ENCODE assay signal across 21 cellular contexts in genomic region chr1:182444497-182444896, GRCh38.
A peak's percentile ranks its signal among the peaks of the same experiment; 100 is the strongest.
DNase-seq lines count a peak whose midpoint lies in the region; ATAC-seq and TF ChIP-seq lines count a peak whose summit lies in the region.
"Had no signal": no experiment of that assay in that cellular context is flagged by ENCODE, and none has a peak within 500 bp of the region (broad histone marks: within the 10 kb centered on the region; RNA-seq: fewer than 3 reads in every experiment).

No MANE protein-coding gene starts in this region.

- peak overlapping the region; percentile 90 for H3K4me2 ChIP-seq in OCI-LY3 (ENCODE audit: low read length)

- DNase-seq in GM06990 (ENCODE audit: extremely low read depth, insufficient read length) (no peak), GM13977 (ENCODE audit: low spot score) (no peak), fibroblast of pulmonary artery (ENCODE audit: low read depth) (no peak), Kasumi-1 (lab: John Stamatoyannopoulos, UW) (no peak), DMS153 (lab: John Stamatoyannopoulos, UW) (no peak), NCI-H2081 (lab: John Stamatoyannopoulos, UW) (no peak)
- DNase-seq: activated CD8-positive, alpha-beta memory T cell treated with anti-CD3 and anti-CD28 coated beads for 24 hours; C1 segment of cervical spinal cord; central memory CD4-positive, alpha-beta T cell; DMS53; NCI-H146; NCI-H2227 treated with DMSO at 0.1 percent for 48 hours; nucleus accumbens; right cardiac atrium; stimulated activated naive CD8-positive, alpha-beta T cell treated with anti-CD3 and anti-CD28 coated beads, Interleukin-15, amount 100 ng/mL, for 72 hours had no signal

- no peaks in the 10 kb centered on the region for H3K36me3 ChIP-seq in GM06990 (ENCODE audit: control insufficient read depth, insufficient read depth, low read length)
- no peaks in the 10 kb centered on the region for H3K36me3 ChIP-seq in OCI-LY3 (replicated peaks; ENCODE audit: low read depth, low read length)
- H3K36me3 ChIP-seq: HAP-1 had no signal

- H3K4me1 ChIP-seq in OCI-LY3 (ENCODE audit: low read length) = peaks cover 59% of the 10 kb centered on the region
- H3K4me1 ChIP-seq: HAP-1 had no signal

- no peaks in the 10 kb centered on the region for H3K9me3 ChIP-seq in OCI-LY3 (ENCODE audit: insufficient read depth, low read length)
- H3K9me3 ChIP-seq: HAP-1 had no signal

- in situ Hi-C loops in GM13977 (cut with MboI; ENCODE audit: low pct_unique_long_range_greater_than_20kb, low sequenced_read_pairs, unreplicated experiment) = loop anchor here (10.0 kb wide), 2 partner anchors 140 to 340 kb away; partner anchors contain the start of genes NPL and RNASEL

- no peak overlapping the region for H3K4me3 ChIP-seq in GM06990 (replicated peaks; ENCODE audit: low read depth, low read length)
- H3K4me3 ChIP-seq in OCI-LY3 (ENCODE audit: low read length) = no peak overlapping the region
- H3K4me3 ChIP-seq in fibroblast of pulmonary artery (replicated peaks; ENCODE audit: low read depth, low read length) = no peak overlapping the region
- H3K4me3 ChIP-seq: HAP-1 had no signal

- peak overlapping the region; percentile 89; the same call in 1 of the 2 replicates for H3K27ac ChIP-seq in OCI-LY3 (ENCODE audit: low read length)
- H3K27ac ChIP-seq: VCaP had no signal

- H3K79me2 ChIP-seq in OCI-LY3 (ENCODE audit: low read length) = no peaks in the 10 kb centered on the region

- H3K27me3 ChIP-seq in GM06990 (replicated peaks; ENCODE audit: control insufficient read depth, insufficient read depth, low read length) (no peaks in the 10 kb centered on the region), OCI-LY3 (ENCODE audit: low read depth, low read length) (no peaks in the 10 kb centered on the region)

- H4K20me1 ChIP-seq in OCI-LY3 (ENCODE audit: insufficient read depth, low read length) = no peaks in the 10 kb centered on the region

- H3K9ac ChIP-seq in OCI-LY3 (ENCODE audit: low read length) = no peak overlapping the region; the same call in 1 of the 2 replicates

- H2AFZ ChIP-seq in OCI-LY3 (ENCODE audit: low read depth, low read length) = no peak overlapping the region

- peak; percentile 47 for TF ChIP-seq CTCF in GM06990 (IDR thresholded peaks at IDR 0.05; ENCODE audit: insufficient read depth, low read length, poor library complexity, severe bottlenecking)
- TF ChIP-seq CTCF in GM13977 (IDR thresholded peaks at IDR 0.05; ENCODE audit: extremely low read depth, insufficient read depth, missing control alignments) = peak; percentile 36
- peak; percentile 43 for TF ChIP-seq CTCF in OCI-LY3 (IDR thresholded peaks at IDR 0.05; ENCODE audit: low read depth, low read length)
- peak; percentile 8 for TF ChIP-seq CTCF in fibroblast of pulmonary artery (IDR thresholded peaks at IDR 0.05; ENCODE audit: low read length, missing control alignments)

- ATAC-seq in GM18867 (IDR thresholded peaks at IDR 0.05; ENCODE audit: unreplicated experiment) = no peak
- ATAC-seq: left lobe of liver; right cardiac atrium; Right ventricle myocardium inferior; stimulated activated naive CD8-positive, alpha-beta T cell treated with anti-CD3 and anti-CD28 coated beads, Interleukin-15, amount 100 ng/mL, for 72 hours had no signal
